In the genomic region with DNA sequence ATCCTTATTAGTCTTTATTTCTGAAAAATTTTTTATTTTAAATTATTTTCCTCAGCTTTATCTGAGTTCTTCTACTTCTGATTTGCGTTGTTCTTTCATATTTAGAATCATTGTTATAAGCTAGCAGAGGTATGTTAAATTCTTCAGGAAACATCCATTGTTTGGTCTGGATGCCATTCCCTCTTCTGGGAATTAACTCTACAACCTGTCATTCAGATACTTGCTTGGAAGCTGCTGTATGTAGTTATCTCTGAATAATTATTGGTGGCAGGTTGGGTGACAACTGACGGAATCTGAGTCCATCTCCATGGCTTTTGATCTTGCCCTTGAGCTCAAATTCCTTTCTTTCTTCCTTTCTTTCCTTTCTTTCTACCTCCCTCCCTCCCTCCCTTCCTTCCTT, we compare ENCODE assay signal across 8 cellular contexts.
"Had no signal": no experiment of that assay in that cellular context is flagged by ENCODE, and none has a peak within 500 bp of the region (broad histone marks: within the 10 kb centered on the region; RNA-seq: fewer than 3 reads in every experiment).

No MANE protein-coding gene starts in this region.

- H3K9me3 ChIP-seq: HAP-1 had no signal

- H3K4me1 ChIP-seq: HAP-1 had no signal

- ATAC-seq: HCT116 had no signal

- H3K27ac ChIP-seq: GM23248 had no signal

- H3K4me3 ChIP-seq: GM23248, HAP-1 had no signal

- H3K9ac ChIP-seq: GM23248 had no signal

- H3K4me3 Mint-ChIP-seq: H9, HFFc6 had no signal

- H2AFZ ChIP-seq: GM23248 had no signal

- DNase-seq: GM23248, GOT3, H7, H9, HCEC 1CT, HFFc6 had no signal

- H3K27ac Mint-ChIP-seq: H9, HFFc6 had no signal

- H3K36me3 ChIP-seq: HAP-1 had no signal
